In the genomic region with DNA sequence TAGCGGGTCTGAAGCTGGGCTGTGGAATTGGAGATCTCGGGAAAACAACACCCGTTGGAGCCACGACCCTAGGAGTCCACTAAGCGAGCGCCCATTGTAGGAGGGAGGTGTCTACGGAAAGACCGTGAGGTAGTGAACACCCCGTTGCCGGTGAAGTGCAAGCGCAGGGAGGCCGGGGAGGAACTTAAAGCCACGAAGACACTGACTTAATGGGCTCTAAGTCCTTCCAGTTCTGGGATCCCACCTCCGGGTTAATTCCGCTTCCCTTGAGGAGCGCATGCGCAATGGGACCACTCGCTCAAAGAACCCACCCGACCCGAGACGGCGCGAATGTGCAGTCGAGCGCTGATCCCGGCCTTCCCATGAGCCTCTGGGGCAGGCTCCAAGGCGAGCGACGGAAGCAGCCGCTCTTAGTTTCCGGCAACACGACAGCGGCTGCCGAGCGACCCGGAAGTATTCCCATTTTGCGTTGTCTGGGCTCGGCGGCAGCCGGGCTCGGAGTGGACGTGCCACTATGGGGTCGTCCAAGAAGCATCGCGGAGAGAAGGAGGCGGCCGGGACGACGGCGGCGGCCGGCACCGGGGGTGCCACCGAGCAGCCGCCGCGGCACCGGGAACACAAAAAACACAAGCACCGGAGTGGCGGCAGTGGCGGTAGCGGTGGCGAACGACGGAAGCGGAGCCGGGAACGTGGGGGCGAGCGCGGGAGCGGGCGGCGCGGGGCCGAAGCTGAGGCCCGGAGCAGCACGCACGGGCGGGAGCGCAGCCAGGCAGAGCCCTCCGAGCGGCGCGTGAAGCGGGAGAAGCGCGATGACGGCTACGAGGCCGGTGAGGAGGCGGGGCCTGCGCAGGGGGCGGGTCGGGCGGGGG, we compare ENCODE assay signal across 8 cellular contexts. TPM values are rescaled to one million over a fixed set of nuclear protein-coding genes. Genes with fewer than 3 reads are reported as not detected.
A peak's percentile ranks its signal among the peaks of the same experiment; 100 is the strongest.
DNase-seq lines count a peak whose midpoint lies in the region; ATAC-seq and TF ChIP-seq lines count a peak whose summit lies in the region.

A gene with protein sequence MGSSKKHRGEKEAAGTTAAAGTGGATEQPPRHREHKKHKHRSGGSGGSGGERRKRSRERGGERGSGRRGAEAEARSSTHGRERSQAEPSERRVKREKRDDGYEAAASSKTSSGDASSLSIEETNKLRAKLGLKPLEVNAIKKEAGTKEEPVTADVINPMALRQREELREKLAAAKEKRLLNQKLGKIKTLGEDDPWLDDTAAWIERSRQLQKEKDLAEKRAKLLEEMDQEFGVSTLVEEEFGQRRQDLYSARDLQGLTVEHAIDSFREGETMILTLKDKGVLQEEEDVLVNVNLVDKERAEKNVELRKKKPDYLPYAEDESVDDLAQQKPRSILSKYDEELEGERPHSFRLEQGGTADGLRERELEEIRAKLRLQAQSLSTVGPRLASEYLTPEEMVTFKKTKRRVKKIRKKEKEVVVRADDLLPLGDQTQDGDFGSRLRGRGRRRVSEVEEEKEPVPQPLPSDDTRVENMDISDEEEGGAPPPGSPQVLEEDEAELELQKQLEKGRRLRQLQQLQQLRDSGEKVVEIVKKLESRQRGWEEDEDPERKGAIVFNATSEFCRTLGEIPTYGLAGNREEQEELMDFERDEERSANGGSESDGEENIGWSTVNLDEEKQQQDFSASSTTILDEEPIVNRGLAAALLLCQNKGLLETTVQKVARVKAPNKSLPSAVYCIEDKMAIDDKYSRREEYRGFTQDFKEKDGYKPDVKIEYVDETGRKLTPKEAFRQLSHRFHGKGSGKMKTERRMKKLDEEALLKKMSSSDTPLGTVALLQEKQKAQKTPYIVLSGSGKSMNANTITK (plus strand): TSS at position 468 of the 869 bp plus-strand sequence. CDS start 47 bp downstream, at position 515.

- no peak for TF ChIP-seq CTCF in KMS-11 (conservative IDR thresholded peaks at IDR 0.05; ENCODE audit: low read depth, low read length)
- TF ChIP-seq CTCF in Panc1 (IDR thresholded peaks at IDR 0.05) = no peak
- TF ChIP-seq CTCF in epithelial cell of proximal tubule (conservative IDR thresholded peaks at IDR 0.05; ENCODE audit: low read depth, low read length) = no peak

- peak; percentile 93 for DNase-seq in DMS153 treated with DMSO at 0.1 percent for 48 hours (lab: John Stamatoyannopoulos, UW; ENCODE audit: unreplicated experiment)
- peak; percentile 93 for DNase-seq in Panc1 (ENCODE audit: low read depth, low spot score)
- DNase-seq in activated T-cell treated with anti-CD3 and anti-CD28 coated beads, Interleukin-2, amount 50 U/mL, for 24 hours = peak; percentile 95
- DNase-seq in epithelial cell of proximal tubule (ENCODE audit: low read depth) = peak; percentile 64
- peak; percentile 98 for DNase-seq in mucosa of gallbladder (ENCODE audit: low spot score)
- peak; percentile 96 for DNase-seq in stimulated activated CD8-positive, alpha-beta memory T cell treated with anti-CD3 and anti-CD28 coated beads, Interleukin-4, amount 100 ng/mL, for 24 hours (ENCODE audit: low read depth)

- H3K4me3 ChIP-seq in KMS-11 (IDR thresholded peaks at IDR 0.05; ENCODE audit: insufficient read depth, low read depth, low read length) = no peak within 1 kb of the TSS
- peak within 1 kb of the TSS; percentile 82 to 89 for H3K4me3 ChIP-seq in Panc1 (ENCODE audit: low read depth in 2 of 2, low read length in 2 of 2)
- peak within 1 kb of the TSS; percentile 75 for H3K4me3 ChIP-seq in epithelial cell of proximal tubule (ENCODE audit: low read depth, low read length)

- 0 out of 2 replicates have a peak, but pooled peaks cover 3% of the 10 kb centered on the region for H4K20me1 ChIP-seq in KMS-11 (ENCODE audit: insufficient read depth)

- BruUV-seq in Panc1 (replicated peaks; lab: Mats Ljungman, UMichigan) = TSS peak; percentile 99

- H3K27me3 Mint-ChIP-seq in activated T-cell treated with anti-CD3 and anti-CD28 coated beads, Interleukin-2, amount 50 U/mL, for 24 hours = no peaks in the 10 kb centered on the region

- H2AFZ ChIP-seq in KMS-11 (ENCODE audit: low read depth) = peak within 1 kb of the TSS; percentile 73

- peaks cover 27% of the 10 kb centered on the region for H3K79me2 ChIP-seq in KMS-11 (ENCODE audit: insufficient read depth, low read depth)

- peaks cover 52% of the 10 kb centered on the region for H3K36me3 Mint-ChIP-seq in activated T-cell treated with anti-CD3 and anti-CD28 coated beads, Interleukin-2, amount 50 U/mL, for 24 hours (ENCODE audit: low read depth)

- H3K4me3 Mint-ChIP-seq in activated T-cell treated with anti-CD3 and anti-CD28 coated beads, Interleukin-2, amount 50 U/mL, for 24 hours = peak within 1 kb of the TSS; percentile 95

- CTCF ChIA-PET in Panc1 (lab: Charles Lee) = no interaction called here

- no peaks in the 10 kb centered on the region for H3K27me3 ChIP-seq in KMS-11 (ENCODE audit: insufficient read depth, low read depth)
- H3K27me3 ChIP-seq in Panc1 (ENCODE audit: control insufficient read depth, insufficient read depth, low read length) = no peaks in the 10 kb centered on the region

- H3K27ac ChIP-seq in KMS-11 = peak within 1 kb of the TSS; percentile 72
- H3K27ac ChIP-seq in Panc1 (ENCODE audit: low read length) = peak within 1 kb of the TSS; percentile 99

- no peaks in the 10 kb centered on the region for H3K36me3 ChIP-seq in KMS-11 (ENCODE audit: insufficient read depth)
- peaks cover 5% of the 10 kb centered on the region; the same call in 1 of the 2 replicates for H3K36me3 ChIP-seq in Panc1 (ENCODE audit: control insufficient read depth, insufficient read depth, low read length)

- in situ Hi-C loops in Panc1 (cut with HindIII; ENCODE audit: low pct_unique_long_range_greater_than_20kb, low sequenced_read_pairs) = no loop called here

- H3K4me2 ChIP-seq in KMS-11 = peak within 1 kb of the TSS; percentile 85

- intact Hi-C loops in Panc1 (cut with micrococcal nuclease; ENCODE audit: unreplicated experiment) = no loop called here

- peak within 1 kb of the TSS; percentile 98 for H3K27ac Mint-ChIP-seq in activated T-cell treated with anti-CD3 and anti-CD28 coated beads, Interleukin-2, amount 50 U/mL, for 24 hours

- no peaks in the 10 kb centered on the region for H3K9me3 ChIP-seq in Panc1 (ENCODE audit: control insufficient read depth, insufficient read depth, low read depth, low read length)

- POLR2A ChIA-PET in Panc1 (lab: Charles Lee) = interaction anchor here (1.0 kb wide), 1 partner anchor 63 kb away, joined by 3 read pairs; no protein-coding TSS in a partner anchor

- H3K4me1 ChIP-seq in KMS-11 (ENCODE audit: low read depth, poor library complexity, severe bottlenecking) (peaks cover 33% of the 10 kb centered on the region), Panc1 (ENCODE audit: control insufficient read depth, insufficient read depth, low read length) (peaks cover 11% of the 10 kb centered on the region)

- H3K9me3 Mint-ChIP-seq in activated T-cell treated with anti-CD3 and anti-CD28 coated beads, Interleukin-2, amount 50 U/mL, for 24 hours = no peaks in the 10 kb centered on the region

- H3K9ac ChIP-seq in KMS-11 = peak within 1 kb of the TSS; percentile 83

- H3K4me1 Mint-ChIP-seq in activated T-cell treated with anti-CD3 and anti-CD28 coated beads, Interleukin-2, amount 50 U/mL, for 24 hours (ENCODE audit: low read depth) = peaks cover 55% of the 10 kb centered on the region

- ATAC-seq in GM21717 (IDR thresholded peaks at IDR 0.05; ENCODE audit: unreplicated experiment) (peak; percentile 63), Panc1 (peak; percentile 96)

RNA-seq across cellular contexts. Expression of the gene that starts here (rescaled TPM):
- 76.4 TPM for total RNA-seq in Panc1 (2021; ENCODE audit: unreplicated experiment)
- polyA plus RNA-seq in Panc1 (2012; ENCODE audit: insufficient read length) = 157 TPM
- total RNA-seq in epithelial cell of proximal tubule = 28.8 and 30.2 TPM in 2 replicates
- total RNA-seq in mucosa of gallbladder = 41.0 TPM
